29 cellular contexts compared by ENCODE assay signal in the genomic region with DNA sequence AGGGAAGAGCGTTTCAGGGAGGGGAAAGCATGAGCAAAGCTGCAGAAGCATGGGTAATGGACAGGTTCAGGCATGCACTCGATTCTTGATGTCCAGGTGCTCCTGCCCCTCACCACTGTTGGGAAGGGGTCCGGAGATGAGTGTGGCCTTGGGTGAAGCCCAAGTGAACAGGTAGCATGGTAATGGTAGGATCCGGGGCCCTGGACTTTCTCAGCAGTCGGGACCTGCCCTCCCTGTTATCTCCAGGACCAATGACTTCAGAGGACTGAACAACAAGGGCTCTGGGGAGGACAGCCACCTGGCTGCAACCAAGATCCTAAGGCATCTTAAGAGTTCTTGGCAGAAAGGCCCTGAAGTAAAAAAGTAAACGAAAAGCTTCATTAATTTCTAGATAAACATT.
"Had no signal": no experiment of that assay in that cellular context is flagged by ENCODE, and none has a peak within 500 bp of the region (broad histone marks: within the 10 kb centered on the region; RNA-seq: fewer than 3 reads in every experiment).

No MANE protein-coding gene starts in this region.

- DNase-seq: activated CD4-positive, alpha-beta T cell treated with anti-CD3 and anti-CD28 coated beads, Interleukin-2, amount 10 ng/mL, durations not matched to agents 24 days and 14 days; activated CD4-positive, alpha-beta T cell treated with anti-CD3 and anti-CD28 coated beads, Interleukin-2, amount 50 U/mL, for 4 hours; activated CD8-positive, alpha-beta T cell treated with anti-CD3 and anti-CD28 coated beads, Interleukin-2, amount 10 ng/mL, durations not matched to agents 7 days and 5 days; activated gamma-delta T cell; activated naive CD4-positive, alpha-beta T cell treated with Interleukin-2 at 50 U/mL for 16 hours; activated naive CD8-positive, alpha-beta T cell treated with anti-CD3 and anti-CD28 coated beads, Interleukin-2, amount 50 U/mL, for 24 hours; activated T-cell treated with anti-CD3 and anti-CD28 coated beads, Interleukin-2, amount 50 U/mL, for 24 hours; central memory CD4-positive, alpha-beta T cell; Kasumi-1; MM.1S; NCI-H1092; NCI-H1436 treated with DMSO at 0.1 percent for 48 hours; NCI-H1694 treated with DMSO at 0.1 percent for 48 hours; NCI-H2029; NCI-H2171; NCI-H510A; NCI-H526; NCI-H748 treated with DMSO at 0.1 percent for 48 hours; NK-92 treated with Interleukin-12 subunit alpha and Interleukin-12 subunit beta, amount 100 ng/mL, for 24 hours; PC-3; SHP77 treated with DMSO at 0.1 percent for 48 hours; SK-N-SH had no signal

- H3K9me3 Mint-ChIP-seq: activated naive CD8-positive, alpha-beta T cell treated with anti-CD3 and anti-CD28 coated beads, Interleukin-2, amount 50 U/mL, for 24 hours; activated T-cell treated with anti-CD3 and anti-CD28 coated beads, Interleukin-2, amount 50 U/mL, for 24 hours had no signal

- H3K27ac Mint-ChIP-seq: activated CD4-positive, alpha-beta T cell treated with anti-CD3 and anti-CD28 coated beads, Interleukin-2, amount 10 ng/mL, durations not matched to agents 24 days and 14 days; activated CD8-positive, alpha-beta T cell treated with anti-CD3 and anti-CD28 coated beads, Interleukin-2, amount 10 ng/mL, durations not matched to agents 7 days and 5 days; activated naive CD8-positive, alpha-beta T cell; activated naive CD8-positive, alpha-beta T cell treated with anti-CD3 and anti-CD28 coated beads, Interleukin-2, amount 50 U/mL, for 24 hours; activated T-cell treated with anti-CD3 and anti-CD28 coated beads, Interleukin-2, amount 50 U/mL, for 24 hours; activated T-helper 2 cell treated with anti-CD3 and anti-CD28 coated beads, Interferon-gamma antibody, Interleukin-2, Interleukin-4, amounts not matched to agents 10 μg/mL and 5 μg/mL and 100 μg/mL, durations not matched to agents 14 hours and 24 hours and 36 hours; T-helper 1 cell treated with Interleukin-12 subunit alpha and Interleukin-12 subunit beta and Interleukin-4 antibody, amounts not matched to agents 30 μg/mL and 1 μg/mL, for 36 hours; T-helper 2 cell treated with Interferon-gamma antibody and Interleukin-4, amounts not matched to agents 5 μg/mL and 100 μg/mL, for 36 hours had no signal

- H3K4me3 Mint-ChIP-seq: activated CD4-positive, alpha-beta T cell treated with anti-CD3 and anti-CD28 coated beads, Interleukin-2, amount 10 ng/mL, durations not matched to agents 24 days and 14 days; activated CD8-positive, alpha-beta T cell treated with anti-CD3 and anti-CD28 coated beads, Interleukin-2, amount 10 ng/mL, durations not matched to agents 7 days and 5 days; activated naive CD8-positive, alpha-beta T cell; activated naive CD8-positive, alpha-beta T cell treated with anti-CD3 and anti-CD28 coated beads, Interleukin-2, amount 50 U/mL, for 24 hours; activated T-cell treated with anti-CD3 and anti-CD28 coated beads, Interleukin-2, amount 50 U/mL, for 24 hours; brain; T-helper 1 cell treated with Interleukin-12 subunit alpha and Interleukin-12 subunit beta and Interleukin-4 antibody, amounts not matched to agents 30 μg/mL and 1 μg/mL, for 36 hours; T-helper 2 cell treated with Interferon-gamma antibody and Interleukin-4, amounts not matched to agents 5 μg/mL and 100 μg/mL, for 36 hours had no signal

- H3K36me3 ChIP-seq: Peyer's patch, SJSA1 had no signal

- ATAC-seq: activated CD8-positive, alpha-beta T cell treated with anti-CD3 and anti-CD28 coated beads, Interleukin-2, amount 10 ng/mL, durations not matched to agents 7 days and 5 days; activated naive CD8-positive, alpha-beta T cell treated with anti-CD3 and anti-CD28 coated beads, Interleukin-2, amount 50 U/mL, for 24 hours; PC-3 had no signal

- H3K9me3 ChIP-seq: Peyer's patch, SJSA1, SK-N-SH had no signal

- H3K4me3 ChIP-seq: Peyer's patch, SJSA1 had no signal

- H3K27ac ChIP-seq: Peyer's patch, SJSA1 had no signal

- H3K4me1 ChIP-seq: SJSA1 had no signal

- H3K27me3 ChIP-seq: Peyer's patch, SJSA1 had no signal

- H3K27me3 Mint-ChIP-seq: activated CD4-positive, alpha-beta T cell treated with anti-CD3 and anti-CD28 coated beads, Interleukin-2, amount 10 ng/mL, durations not matched to agents 24 days and 14 days; activated naive CD8-positive, alpha-beta T cell; activated naive CD8-positive, alpha-beta T cell treated with anti-CD3 and anti-CD28 coated beads, Interleukin-2, amount 50 U/mL, for 24 hours; activated T-cell treated with anti-CD3 and anti-CD28 coated beads, Interleukin-2, amount 50 U/mL, for 24 hours; brain had no signal
